ENCODE assay signal across 8 cellular contexts in genomic region chr2:207166039-207166348, GRCh38. TPM values are rescaled to one million over a fixed set of nuclear protein-coding genes. Genes with fewer than 3 reads are reported as not detected.
A peak's percentile ranks its signal among the peaks of the same experiment; 100 is the strongest.
DNase-seq lines count a peak whose midpoint lies in the region; ATAC-seq and TF ChIP-seq lines count a peak whose summit lies in the region.

No MANE protein-coding gene starts in this region.

- peak overlapping the region; percentile 95 for H3K27ac Mint-ChIP-seq in activated naive CD8-positive, alpha-beta T cell

- in situ Hi-C loops in G401 (cut with HindIII; ENCODE audit: low sequenced_read_pairs): no loop called here

- H3K4me3 Mint-ChIP-seq in activated naive CD8-positive, alpha-beta T cell: peak overlapping the region; percentile 95

- ATAC-seq in SK-N-SH treated with all-trans-retinoic acid at 6 μM for 48 hours: peak; percentile 81

- H3K9me3 Mint-ChIP-seq in activated naive CD8-positive, alpha-beta T cell (ENCODE audit: low read depth): no peaks in the 10 kb centered on the region

- H3K27ac ChIP-seq in neutrophil (peak overlapping the region; percentile 99), subcutaneous abdominal adipose tissue (ENCODE audit: low read depth, low read length) (peak overlapping the region; percentile 99)

- TF ChIP-seq CTCF in HFF-Myc (IDR thresholded peaks at IDR 0.05; ENCODE audit: low read depth, low read length, missing control alignments): no peak
- no peak for TF ChIP-seq CTCF in neutrophil (IDR thresholded peaks at IDR 0.05)

- peaks cover under 1% of the 10 kb centered on the region for H3K36me3 Mint-ChIP-seq in activated naive CD8-positive, alpha-beta T cell

- H3K4me3 ChIP-seq in HFF-Myc (replicated peaks; ENCODE audit: low read depth, low read length): peak overlapping the region; percentile 82
- peak overlapping the region; percentile 88 to 93 for H3K4me3 ChIP-seq in neutrophil (ENCODE audit: low read depth in 1 of 2, low read length in 1 of 2)
- H3K4me3 ChIP-seq in subcutaneous abdominal adipose tissue (ENCODE audit: low read depth in 1 of 5, low read length in 5 of 5): peak overlapping the region; percentile 74 to 96 (median 79)

- no peaks in the 10 kb centered on the region for H3K36me3 ChIP-seq in neutrophil
- H3K36me3 ChIP-seq in subcutaneous abdominal adipose tissue (ENCODE audit: control insufficient read depth in 5 of 5, insufficient read depth in 5 of 5, low read length in 5 of 5): no peaks in the 10 kb centered on the region

- peaks cover 49% of the 10 kb centered on the region for H3K4me1 Mint-ChIP-seq in activated naive CD8-positive, alpha-beta T cell (ENCODE audit: low read depth)

- H3K9me3 ChIP-seq in neutrophil (no peaks in the 10 kb centered on the region), subcutaneous abdominal adipose tissue (ENCODE audit: control insufficient read depth in 5 of 5, low read length in 5 of 5) (no peaks in the 10 kb centered on the region)

- H3K27me3 ChIP-seq in neutrophil (no peaks in the 10 kb centered on the region), subcutaneous abdominal adipose tissue (ENCODE audit: control insufficient read depth in 5 of 5, insufficient read depth in 4 of 5, low read length in 5 of 5) (no peaks in the 10 kb centered on the region)

- DNase-seq in G401 (ENCODE audit: low spot score) (peak; percentile 100), HFF-Myc (ENCODE audit: extremely low read depth, low read depth) (peak; percentile 97), MV-4-11 (lab: John Stamatoyannopoulos, UW) (peak; percentile 98), globus pallidus (ENCODE audit: low spot score) (peak; percentile 100)

- H3K4me1 ChIP-seq in neutrophil (ENCODE audit: control insufficient read depth in 1 of 2, insufficient read depth in 1 of 2, low read depth in 1 of 2, low read length in 1 of 2) (peaks cover 55 to 58% of the 10 kb centered on the region in 2 experiments), subcutaneous abdominal adipose tissue (ENCODE audit: control insufficient read depth in 5 of 5, insufficient read depth in 5 of 5, low read length in 5 of 5) (peaks cover 11 to 66% (median 50%) of the 10 kb centered on the region in 5 donors)

- H3K27me3 Mint-ChIP-seq in activated naive CD8-positive, alpha-beta T cell: no peaks in the 10 kb centered on the region

- H3K9ac ChIP-seq in subcutaneous abdominal adipose tissue (ENCODE audit: low read length in 5 of 5): peak overlapping the region in 4 of 5 donors; percentile 79 to 98 (median 91)

TF ChIP-seq in SK-N-SH treated with all-trans-retinoic acid at 6 μM for 48 hours, 23 proteins besides CTCF, POLR2A, EP300 and RAD21:
- TF ChIP-seq, protein P1, sequence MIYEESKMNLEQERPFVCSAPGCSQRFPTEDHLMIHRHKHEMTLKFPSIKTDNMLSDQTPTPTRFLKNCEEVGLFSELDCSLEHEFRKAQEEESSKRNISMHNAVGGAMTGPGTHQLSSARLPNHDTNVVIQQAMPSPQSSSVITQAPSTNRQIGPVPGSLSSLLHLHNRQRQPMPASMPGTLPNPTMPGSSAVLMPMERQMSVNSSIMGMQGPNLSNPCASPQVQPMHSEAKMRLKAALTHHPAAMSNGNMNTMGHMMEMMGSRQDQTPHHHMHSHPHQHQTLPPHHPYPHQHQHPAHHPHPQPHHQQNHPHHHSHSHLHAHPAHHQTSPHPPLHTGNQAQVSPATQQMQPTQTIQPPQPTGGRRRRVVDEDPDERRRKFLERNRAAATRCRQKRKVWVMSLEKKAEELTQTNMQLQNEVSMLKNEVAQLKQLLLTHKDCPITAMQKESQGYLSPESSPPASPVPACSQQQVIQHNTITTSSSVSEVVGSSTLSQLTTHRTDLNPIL (CRISPR knock-in tag; IDR thresholded peaks at IDR 0.05; ENCODE audit: low read depth): no peak
- no peak for TF ChIP-seq ZNF70 (CRISPR knock-in tag; IDR thresholded peaks at IDR 0.05)
- TF ChIP-seq ZC3H10 (CRISPR knock-in tag; IDR thresholded peaks at IDR 0.05): no peak
- TF ChIP-seq, protein P2, sequence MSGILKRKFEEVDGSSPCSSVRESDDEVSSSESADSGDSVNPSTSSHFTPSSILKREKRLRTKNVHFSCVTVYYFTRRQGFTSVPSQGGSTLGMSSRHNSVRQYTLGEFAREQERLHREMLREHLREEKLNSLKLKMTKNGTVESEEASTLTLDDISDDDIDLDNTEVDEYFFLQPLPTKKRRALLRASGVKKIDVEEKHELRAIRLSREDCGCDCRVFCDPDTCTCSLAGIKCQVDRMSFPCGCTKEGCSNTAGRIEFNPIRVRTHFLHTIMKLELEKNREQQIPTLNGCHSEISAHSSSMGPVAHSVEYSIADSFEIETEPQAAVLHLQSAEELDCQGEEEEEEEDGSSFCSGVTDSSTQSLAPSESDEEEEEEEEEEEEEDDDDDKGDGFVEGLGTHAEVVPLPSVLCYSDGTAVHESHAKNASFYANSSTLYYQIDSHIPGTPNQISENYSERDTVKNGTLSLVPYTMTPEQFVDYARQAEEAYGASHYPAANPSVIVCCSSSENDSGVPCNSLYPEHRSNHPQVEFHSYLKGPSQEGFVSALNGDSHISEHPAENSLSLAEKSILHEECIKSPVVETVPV (CRISPR knock-in tag; IDR thresholded peaks at IDR 0.05): no peak
- no peak for TF ChIP-seq BACH2 (CRISPR knock-in tag; IDR thresholded peaks at IDR 0.05; ENCODE audit: borderline replicate concordance)
- no peak for TF ChIP-seq RARB (CRISPR knock-in tag; IDR thresholded peaks at IDR 0.05)
- TF ChIP-seq ESRRG (CRISPR knock-in tag; IDR thresholded peaks at IDR 0.05): no peak
- no peak for TF ChIP-seq ARNTL (CRISPR knock-in tag; IDR thresholded peaks at IDR 0.05; ENCODE audit: borderline replicate concordance, low read depth)
- TF ChIP-seq PPARA (CRISPR knock-in tag; IDR thresholded peaks at IDR 0.05; ENCODE audit: borderline replicate concordance): no peak
- TF ChIP-seq ISL1 (CRISPR knock-in tag; IDR thresholded peaks at IDR 0.05): no peak
- no peak for TF ChIP-seq TSHZ2 (CRISPR knock-in tag; IDR thresholded peaks at IDR 0.05)
TF ChIP-seq in SK-N-SH treated with all-trans-retinoic acid at 6 μM for 48 hours: peak in this region for 0.

RNA-seq across cellular contexts. Expression of gene KLF7, which starts 0.2 kb away (rescaled TPM):
- 1.2 and 1.7 TPM in 2 replicates for total RNA-seq in G401 (2014; rRNA removed; shearing (Covaris generic))

Comparison
In these comparisons a context has a peak if more than half of its experiments do, and no peak if none do; other contexts are left out.
1. Peak in every context shown above with its lines: DNase-seq, ATAC-seq, H3K4me3 ChIP-seq and H3K27ac ChIP-seq.